20 cellular contexts compared by ENCODE assay signal in the genomic region with DNA sequence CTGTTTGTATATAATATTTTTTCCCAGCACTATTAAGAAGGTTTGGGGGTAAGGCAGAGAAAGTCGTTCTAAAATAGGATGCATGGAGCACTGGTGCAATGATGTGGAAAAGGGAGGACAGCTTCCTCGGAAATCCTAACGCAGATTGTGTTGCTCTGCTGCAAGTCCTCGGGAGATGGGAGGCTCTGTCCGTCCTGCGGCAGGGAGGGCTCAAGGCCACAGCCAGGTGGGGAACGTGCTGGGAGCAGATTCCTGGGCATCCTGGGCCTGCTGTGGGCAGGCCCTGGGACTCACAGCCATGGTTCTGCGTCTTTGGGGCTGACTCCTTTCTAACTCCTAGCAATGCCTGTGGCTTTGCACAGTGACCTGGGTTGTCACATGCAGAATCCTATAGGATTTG.
DNase-seq lines count a peak whose midpoint lies in the region; ATAC-seq, FAIRE-seq and TF ChIP-seq lines count a peak whose summit lies in the region.
"Had no signal": no experiment of that assay in that cellular context is flagged by ENCODE, and none has a peak within 500 bp of the region (broad histone marks: within the 10 kb centered on the region; RNA-seq: fewer than 3 reads in every experiment).

No MANE protein-coding gene starts in this region.

- no peak for FAIRE-seq in H1 (lab: Jason Lieb, UNC)
- FAIRE-seq: D721Med, GM12878, GM12892, GM18507 had no signal

- ATAC-seq in GM19463 (IDR thresholded peaks at IDR 0.05; ENCODE audit: unreplicated experiment): no peak
- ATAC-seq: A549; CD8-positive, alpha-beta T cell; GM12878 had no signal

- no peak for TF ChIP-seq EP300 in H1 (IDR thresholded peaks at IDR 0.05; ENCODE audit: borderline replicate concordance in 1 of 2, low read depth in 2 of 2, low read length in 2 of 2)

- no peak overlapping the region for H2BK15ac ChIP-seq in H1 (ENCODE audit: low read length)
- H2BK15ac ChIP-seq in neuronal stem cell (ENCODE audit: low read length): no peak overlapping the region

- no peak overlapping the region for H3K14ac ChIP-seq in H1 (ENCODE audit: insufficient read length)
- H3K14ac ChIP-seq in neuronal stem cell (ENCODE audit: low read length): no peak overlapping the region

- H3K4ac ChIP-seq in H1 (replicated peaks; ENCODE audit: insufficient read length, low read depth, low read length) (no peak overlapping the region), neuronal stem cell (ENCODE audit: low read length) (no peak overlapping the region)

- H3K36me3 ChIP-seq in H1 (ENCODE audit: control insufficient read depth in 2 of 4, insufficient read depth in 4 of 4, low read length in 3 of 4) (no peaks in the 10 kb centered on the region), neuronal stem cell (replicated peaks in 1 of 2; ENCODE audit: control insufficient read depth in 2 of 2, insufficient read depth in 2 of 2, low read length in 2 of 2) (no peaks in the 10 kb centered on the region)
- H3K36me3 ChIP-seq: BLaER1 treated with 17β-estradiol and CSF1 and Interleukin-3, amounts not matched to agents 10 nM and 100 nM had no signal

- H3K4me3 ChIP-seq in H1 (ENCODE audit: extremely low read depth in 1 of 4, insufficient read depth in 2 of 4, low read depth in 3 of 4, low read length in 4 of 4): no peak overlapping the region
- no peak overlapping the region for H3K4me3 ChIP-seq in neuronal stem cell (ENCODE audit: low read length in 2 of 2)
- H3K4me3 ChIP-seq in foreskin fibroblast (ENCODE audit: low read depth in 1 of 2, low read length in 2 of 2): no peak overlapping the region
- H3K4me3 ChIP-seq: A549; BLaER1 treated with 17β-estradiol and CSF1 and Interleukin-3, amounts not matched to agents 10 nM and 100 nM; GM12878 had no signal

- H3K9ac ChIP-seq in H1 (replicated peaks in 1 of 4; ENCODE audit: extremely low read depth in 1 of 4, low read depth in 3 of 4, low read length in 3 of 4) (no peak overlapping the region), neuronal stem cell (ENCODE audit: low read depth, low read length, poor library complexity) (no peak overlapping the region)
- H3K9ac ChIP-seq: BLaER1 treated with 17β-estradiol and CSF1 and Interleukin-3, amounts not matched to agents 10 nM and 100 nM had no signal

- in situ Hi-C loops in G401 (cut with HindIII; ENCODE audit: low sequenced_read_pairs): no loop called here

- H3K27ac ChIP-seq in H1 (ENCODE audit: low read depth, low read length) (no peak overlapping the region), neuronal stem cell (replicated peaks; ENCODE audit: low read length) (no peak overlapping the region)
- H3K27ac ChIP-seq: 22Rv1; A549; BLaER1 treated with 17β-estradiol and CSF1 and Interleukin-3, amounts not matched to agents 10 nM and 100 nM; C4-2B had no signal

- H3K4me2 ChIP-seq in H1 (ENCODE audit: insufficient read depth in 1 of 2, low read depth in 2 of 2, low read length in 2 of 2): no peak overlapping the region
- H3K4me2 ChIP-seq in neuronal stem cell (ENCODE audit: insufficient read depth, low read length, poor library complexity, severe bottlenecking): no peak overlapping the region
- H3K4me2 ChIP-seq: A549; BLaER1 treated with 17β-estradiol and CSF1 and Interleukin-3, amounts not matched to agents 10 nM and 100 nM had no signal

- H3K79me1 ChIP-seq in H1 (ENCODE audit: low read depth, low read length) (no peaks in the 10 kb centered on the region), neuronal stem cell (ENCODE audit: low read depth, low read length) (no peaks in the 10 kb centered on the region)

- no peaks in the 10 kb centered on the region for H3K79me2 ChIP-seq in H1 (ENCODE audit: control insufficient read depth in 1 of 2, insufficient read depth in 2 of 2, low read length in 2 of 2)

- H3K23ac ChIP-seq in H1 (ENCODE audit: insufficient read length): no peak overlapping the region
- no peak overlapping the region for H3K23ac ChIP-seq in neuronal stem cell (ENCODE audit: low read depth, low read length, poor library complexity)

- H3K9me3 ChIP-seq in H1 (ENCODE audit: insufficient read depth in 2 of 2, low read depth in 1 of 2, low read length in 1 of 2) (no peaks in the 10 kb centered on the region), neuronal stem cell (replicated peaks in 1 of 2; ENCODE audit: control insufficient read depth in 2 of 2, insufficient read depth in 1 of 2, low read depth in 1 of 2, low read length in 2 of 2) (no peaks in the 10 kb centered on the region)
- H3K9me3 ChIP-seq: A549; BLaER1 treated with 17β-estradiol and CSF1 and Interleukin-3, amounts not matched to agents 10 nM and 100 nM; Caco-2 had no signal

- H2AFZ ChIP-seq in H1 (ENCODE audit: low read length): no peak overlapping the region
- H2AFZ ChIP-seq in neuronal stem cell (ENCODE audit: low read length): no peak overlapping the region

- DNase-seq in G401 (ENCODE audit: low spot score) (peak; percentile 21), H1 (ENCODE audit: low read depth in 1 of 2, low spot score in 2 of 2) (no peak), neuronal stem cell (ENCODE audit: low spot score) (no peak), foreskin fibroblast (no peak)
- DNase-seq: AML-193; Caco-2; Calu3; CD4-positive, alpha-beta T cell; CD8-positive, alpha-beta T cell; DMS79 treated with DMSO at 0.1 percent for 48 hours; GDM1 had no signal

- H3K27me3 ChIP-seq in H1 (replicated peaks in 1 of 4; ENCODE audit: control insufficient read depth in 3 of 4, extremely low read depth in 1 of 4, insufficient read depth in 3 of 4, low read length in 3 of 4) (no peaks in the 10 kb centered on the region), neuronal stem cell (ENCODE audit: control insufficient read depth in 3 of 3, insufficient read depth in 3 of 3, low read depth in 1 of 3, low read length in 3 of 3) (no peaks in the 10 kb centered on the region)
- H3K27me3 ChIP-seq: BLaER1 treated with 17β-estradiol and CSF1 and Interleukin-3, amounts not matched to agents 10 nM and 100 nM had no signal

- H4K20me1 ChIP-seq in H1 (replicated peaks in 1 of 2; ENCODE audit: control insufficient read depth in 1 of 2, insufficient read depth in 2 of 2, low read length in 2 of 2): no peaks in the 10 kb centered on the region

- CTCF ChIA-PET in H1 (lab: Charles Lee; ENCODE audit: partially characterized antibody): interaction anchor here (1.5 kb wide), 1 partner anchor 10 kb away, joined by 6 read pairs; no protein-coding TSS in a partner anchor

- H4K8ac ChIP-seq in H1 (ENCODE audit: extremely low read depth, insufficient read depth, low read length) (peak overlapping the region; percentile 60; the same call in 1 of the 2 replicates), neuronal stem cell (ENCODE audit: low read depth, low read length) (no peak overlapping the region)

- WGBS in H1 (ENCODE audit: extremely low coverage in 1 of 2, insufficient coverage in 1 of 2, insufficient read length in 1 of 2, insufficient replicate concordance in 2 of 2, low coverage in 1 of 2, low lambda C conversion rate in 2 of 2, missing lambda C conversion rate in 1 of 2), 2 experiments: 90% methylated on average over 8 of the region's 8 CpGs; no CpG with 5 or more reads in 1 of the 2 experiments
- WGBS in neuronal stem cell (ENCODE audit: extremely low coverage in 2 of 2, insufficient read length in 2 of 2, insufficient replicate concordance in 1 of 2), 2 donors: no CpG with 5 or more reads among the region's 8 CpGs

- no peak for TF ChIP-seq CTCF in H1 (IDR thresholded peaks at IDR 0.05; ENCODE audit: control extremely low read depth in 1 of 3, insufficient read depth in 1 of 3, low read depth in 1 of 3, low read length in 3 of 3)
- no peak for TF ChIP-seq CTCF in foreskin fibroblast (IDR thresholded peaks at IDR 0.05; ENCODE audit: low read depth, low read length)

- no peak for TF ChIP-seq RAD21 in H1 (IDR thresholded peaks at IDR 0.05 in 1 of 2, conservative IDR thresholded peaks at IDR 0.05 in 1 of 2; ENCODE audit: low read depth in 2 of 2, low read length in 2 of 2)

- H2AK5ac ChIP-seq in H1 (ENCODE audit: low read depth, low read length) (no peak overlapping the region), neuronal stem cell (ENCODE audit: low read depth, low read length) (no peak overlapping the region)

- H3K4me1 ChIP-seq in H1 (replicated peaks in 1 of 4; ENCODE audit: control insufficient read depth in 3 of 4, insufficient read depth in 4 of 4, low read length in 3 of 4) (no peaks in the 10 kb centered on the region), neuronal stem cell (ENCODE audit: control insufficient read depth in 2 of 2, insufficient read depth in 1 of 2, low read depth in 1 of 2, low read length in 2 of 2) (peaks cover 5 to 8% of the 10 kb centered on the region in 2 donors)
- H3K4me1 ChIP-seq: A549; BLaER1 treated with 17β-estradiol and CSF1 and Interleukin-3, amounts not matched to agents 10 nM and 100 nM; Caco-2 had no signal

- no peak overlapping the region for H2BK5ac ChIP-seq in H1 (ENCODE audit: low read depth, low read length)
- H2BK5ac ChIP-seq in neuronal stem cell (ENCODE audit: low read length): no peak overlapping the region

- H2BK12ac ChIP-seq in H1 (ENCODE audit: low read depth, low read length) (no peak overlapping the region), neuronal stem cell (ENCODE audit: low read length) (no peak overlapping the region)

- no peak overlapping the region for H3K56ac ChIP-seq in H1 (replicated peaks; ENCODE audit: insufficient read length, low read depth, low read length)

- POLR2A ChIA-PET in H1 (lab: Charles Lee; ENCODE audit: partially characterized antibody): no interaction called here

- H2BK20ac ChIP-seq in H1 (ENCODE audit: low read length): no peak overlapping the region

- no peaks in the 10 kb centered on the region for H3K23me2 ChIP-seq in H1 (ENCODE audit: low read depth, low read length)

- H4K91ac ChIP-seq in H1 (replicated peaks; ENCODE audit: insufficient read length, low read length) (no peak overlapping the region), neuronal stem cell (ENCODE audit: low read depth, low read length, poor library complexity) (no peak overlapping the region)

- TF ChIP-seq POLR2A in H1 (IDR thresholded peaks at IDR 0.05; ENCODE audit: control extremely low read depth in 1 of 2, low read depth in 2 of 2, low read length in 2 of 2): no peak

- H3K18ac ChIP-seq in H1 (ENCODE audit: extremely low read depth, low read length) (no peak overlapping the region), neuronal stem cell (ENCODE audit: low read length) (peak overlapping the region; percentile 49)

- H2BK120ac ChIP-seq in H1 (replicated peaks; ENCODE audit: low read depth, low read length) (no peak overlapping the region), neuronal stem cell (ENCODE audit: low read depth, low read length) (no peak overlapping the region)

- H4K5ac ChIP-seq in H1 (ENCODE audit: insufficient read length, low read depth, low read length): no peak overlapping the region

TF ChIP-seq in H1, 55 proteins besides CTCF, POLR2A, EP300 and RAD21:
- TF ChIP-seq NRF1 (IDR thresholded peaks at IDR 0.05; ENCODE audit: low read depth, low read length) (no peak), JUN (IDR thresholded peaks at IDR 0.05; ENCODE audit: low read depth, low read length) (no peak)
